Comparison of ENCODE assay signal across 8 cellular contexts in genomic region chr5:177071671-177072385, GRCh38. TPM values are rescaled to one million over a fixed set of nuclear protein-coding genes. Genes with fewer than 3 reads are reported as not detected.
DNase-seq lines count a peak whose midpoint lies in the region; ATAC-seq and TF ChIP-seq lines count a peak whose summit lies in the region.

No MANE protein-coding gene starts in this region.

- peaks cover 0 to 17% (median 0%) of the 10 kb centered on the region in 9 donors for H3K36me3 ChIP-seq in heart right ventricle

- H3K27ac Mint-ChIP-seq in activated naive CD8-positive, alpha-beta T cell treated with anti-CD3 and anti-CD28 coated beads, Interleukin-2, amount 10 ng/mL, durations not matched to agents 7 days and 5 days: no peak overlapping the region

- no peaks in the 10 kb centered on the region for H3K9me3 ChIP-seq in heart right ventricle

- H3K36me3 Mint-ChIP-seq in activated naive CD8-positive, alpha-beta T cell treated with anti-CD3 and anti-CD28 coated beads, Interleukin-2, amount 10 ng/mL, durations not matched to agents 7 days and 5 days: peaks cover 8% of the 10 kb centered on the region

- ATAC-seq in GM21723 (IDR thresholded peaks at IDR 0.05; ENCODE audit: unreplicated experiment): peak; percentile 83
- peak; percentile 80 for ATAC-seq in activated naive CD8-positive, alpha-beta T cell treated with anti-CD3 and anti-CD28 coated beads, Interleukin-2, amount 10 ng/mL, durations not matched to agents 7 days and 5 days (ENCODE audit: low read depth)
- ATAC-seq in heart right ventricle: peak; percentile 49 to 86 (median 81)

- peaks cover 4% of the 10 kb centered on the region for H3K4me1 Mint-ChIP-seq in activated naive CD8-positive, alpha-beta T cell treated with anti-CD3 and anti-CD28 coated beads, Interleukin-2, amount 10 ng/mL, durations not matched to agents 7 days and 5 days

- no peaks in the 10 kb centered on the region for H3K27me3 ChIP-seq in heart right ventricle

- no peaks in the 10 kb centered on the region for H3K27me3 Mint-ChIP-seq in activated naive CD8-positive, alpha-beta T cell treated with anti-CD3 and anti-CD28 coated beads, Interleukin-2, amount 10 ng/mL, durations not matched to agents 7 days and 5 days

- no peak overlapping the region for H3K4me3 Mint-ChIP-seq in activated naive CD8-positive, alpha-beta T cell treated with anti-CD3 and anti-CD28 coated beads, Interleukin-2, amount 10 ng/mL, durations not matched to agents 7 days and 5 days

- peak; percentile 95 for DNase-seq in DMS 273 (lab: John Stamatoyannopoulos, UW; ENCODE audit: unreplicated experiment)
- DNase-seq in NCI-H1092 (lab: John Stamatoyannopoulos, UW): peak; percentile 54
- peak; percentile 74 for DNase-seq in SKM-1 (lab: John Stamatoyannopoulos, UW; ENCODE audit: unreplicated experiment)
- no peak for DNase-seq in activated naive CD8-positive, alpha-beta T cell treated with anti-CD3 and anti-CD28 coated beads, Interleukin-2, amount 10 ng/mL, durations not matched to agents 7 days and 5 days
- DNase-seq in heart right ventricle: peak in 1 of 2 donors; percentile 82
- DNase-seq in renal cortical epithelial cell (ENCODE audit: low read depth): peak; percentile 84
- no peak for DNase-seq in mesenteric fat pad (ENCODE audit: low spot score)

- H3K9me3 Mint-ChIP-seq in activated naive CD8-positive, alpha-beta T cell treated with anti-CD3 and anti-CD28 coated beads, Interleukin-2, amount 10 ng/mL, durations not matched to agents 7 days and 5 days: no peaks in the 10 kb centered on the region

- WGBS in heart right ventricle, 2 donors: 17 to 25% methylated on average over 5 to 6 of the region's 6 CpGs

- peak; percentile 82 to 93 (median 88) for TF ChIP-seq CTCF in heart right ventricle (IDR thresholded peaks at IDR 0.05)

- H3K4me1 ChIP-seq in heart right ventricle: peaks cover 0 to 8% (median 0%) of the 10 kb centered on the region in 9 donors

- no peak overlapping the region for H3K4me3 ChIP-seq in heart right ventricle

- no peak overlapping the region for H3K27ac ChIP-seq in heart right ventricle

- intact Hi-C loops in heart right ventricle (cut with DNase I): loop anchor here in 8 of 10 donors (1.0 to 5.0 kb wide), 3 partner anchors 40 to 41 kb away; no protein-coding TSS in a partner anchor

- POLR2A ChIA-PET in activated naive CD8-positive, alpha-beta T cell treated with anti-CD3 and anti-CD28 coated beads, Interleukin-2, amount 10 ng/mL, durations not matched to agents 7 days and 5 days (lab: Charles Lee): interaction anchor here (0.5 kb wide), 1 partner anchor 25 kb away, joined by 4 read pairs; no protein-coding TSS in a partner anchor

RNA-seq across cellular contexts. Expression of gene FGFR4, which starts 14.9 kb away (rescaled TPM):
- 1 to 10 TPM; 1.9 to 2.3 TPM for total RNA-seq in activated naive CD8-positive, alpha-beta T cell treated with anti-CD3 and anti-CD28 coated beads, Interleukin-2, amount 10 ng/mL, durations not matched to agents 7 days and 5 days
- total RNA-seq in heart right ventricle: 1 to 10 TPM in 2 of 10 donors, under 1 TPM in 7, not detected in 1; 0.25 to 2.7 (median 0.37) TPM
- 1 to 10 TPM; 1.4 to 2.4 TPM for polyA plus RNA-seq in heart right ventricle
- total RNA-seq in renal cortical epithelial cell: 14.1 and 35.2 TPM in 2 replicates
- total RNA-seq in mesenteric fat pad: 0.42 TPM

RNA-seq across cellular contexts. Expression of gene ZNF346, which starts 49.3 kb away (rescaled TPM):
- total RNA-seq in activated naive CD8-positive, alpha-beta T cell treated with anti-CD3 and anti-CD28 coated beads, Interleukin-2, amount 10 ng/mL, durations not matched to agents 7 days and 5 days: 10 to 100 TPM; 21.7 to 30.7 TPM
- total RNA-seq in heart right ventricle (10 to 100 TPM in 2 of 10 donors, 1 to 10 TPM in 8; 7.2 to 11.0 (median 8.7) TPM), renal cortical epithelial cell (9.0 and 23.8 TPM in 2 replicates), mesenteric fat pad (13.0 TPM)
- polyA plus RNA-seq in heart right ventricle: 1 to 10 TPM; 4.8 to 6.7 TPM

Comparison
In these comparisons a context has a peak if more than half of its experiments do, and no peak if none do; other contexts are left out.
1. DNase-seq: peak in DMS 273 (single experiment), NCI-H1092 (single experiment), SKM-1 (single experiment) and renal cortical epithelial cell (single experiment); none in activated naive CD8-positive, alpha-beta T cell treated with anti-CD3 and anti-CD28 coated beads, Interleukin-2, amount 10 ng/mL, durations not matched to agents 7 days and 5 days (single experiment) and mesenteric fat pad (single experiment).
2. Peak in every context shown above with its lines, with median percentiles within 50 percentile points of each other: ATAC-seq.